ENCODE assay signal across 1 cellular context in the genomic region with DNA sequence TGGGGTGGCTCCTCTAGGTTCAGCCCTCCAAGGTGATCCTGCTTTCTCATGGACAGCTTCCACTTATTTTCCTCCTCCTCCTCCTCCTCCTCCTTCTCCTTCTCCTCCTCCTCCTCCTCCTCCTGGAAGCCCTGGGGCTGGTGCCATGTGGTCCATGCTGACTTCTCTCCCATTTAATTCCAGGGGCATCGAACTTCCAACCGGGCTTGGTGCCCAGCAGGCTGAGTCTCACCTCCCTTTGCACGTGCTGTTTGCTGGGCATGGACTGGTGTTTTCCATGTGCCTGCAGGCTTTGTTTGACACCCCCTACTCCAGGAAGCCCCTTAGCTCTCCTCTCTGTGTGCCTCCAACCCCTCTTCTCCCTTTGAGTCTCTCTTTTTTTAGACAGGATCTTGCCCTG.
TF ChIP-seq lines count a peak whose summit lies in the region.

No MANE protein-coding gene starts in this region.

TF ChIP-seq in HepG2, 621 proteins besides CTCF, POLR2A, EP300 and RAD21:
- TF ChIP-seq FOXO1 (CRISPR knock-in tag; IDR thresholded peaks at IDR 0.05) (no peak), ZNF547 (CRISPR knock-in tag; IDR thresholded peaks at IDR 0.05) (no peak), ETV6 (CRISPR knock-in tag; conservative IDR thresholded peaks at IDR 0.05) (no peak), YEATS4 (CRISPR knock-in tag; IDR thresholded peaks at IDR 0.05; ENCODE audit: borderline replicate concordance) (no peak), NCOA2 (CRISPR knock-in tag; IDR thresholded peaks at IDR 0.05) (no peak), CHCHD3 (CRISPR knock-in tag; IDR thresholded peaks at IDR 0.05) (no peak), ZMYM2 (CRISPR knock-in tag; IDR thresholded peaks at IDR 0.05) (no peak), NFIC (IDR thresholded peaks at IDR 0.05; ENCODE audit: low read length) (no peak), AHR (CRISPR knock-in tag; IDR thresholded peaks at IDR 0.05) (no peak), ZMYM4 (CRISPR knock-in tag; IDR thresholded peaks at IDR 0.05) (no peak), ZNF563 (CRISPR knock-in tag; IDR thresholded peaks at IDR 0.05) (no peak), HDAC6 (IDR thresholded peaks at IDR 0.05; ENCODE audit: low read depth, low read length) (no peak)
- TF ChIP-seq, protein P1, sequence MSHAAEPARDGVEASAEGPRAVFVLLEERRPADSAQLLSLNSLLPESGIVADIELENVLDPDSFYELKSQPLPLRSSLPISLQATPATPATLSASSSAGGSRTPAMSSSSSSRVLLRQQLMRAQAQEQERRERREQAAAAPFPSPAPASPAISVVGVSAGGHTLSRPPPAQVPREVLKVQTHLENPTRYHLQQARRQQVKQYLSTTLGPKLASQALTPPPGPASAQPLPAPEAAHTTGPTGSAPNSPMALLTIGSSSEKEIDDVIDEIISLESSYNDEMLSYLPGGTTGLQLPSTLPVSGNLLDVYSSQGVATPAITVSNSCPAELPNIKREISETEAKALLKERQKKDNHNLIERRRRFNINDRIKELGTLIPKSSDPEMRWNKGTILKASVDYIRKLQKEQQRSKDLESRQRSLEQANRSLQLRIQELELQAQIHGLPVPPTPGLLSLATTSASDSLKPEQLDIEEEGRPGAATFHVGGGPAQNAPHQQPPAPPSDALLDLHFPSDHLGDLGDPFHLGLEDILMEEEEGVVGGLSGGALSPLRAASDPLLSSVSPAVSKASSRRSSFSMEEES (CRISPR knock-in tag; IDR thresholded peaks at IDR 0.05): no peak
TF ChIP-seq in HepG2: peak in this region for 0.
